29 cellular contexts compared by ENCODE assay signal in the genomic region with DNA sequence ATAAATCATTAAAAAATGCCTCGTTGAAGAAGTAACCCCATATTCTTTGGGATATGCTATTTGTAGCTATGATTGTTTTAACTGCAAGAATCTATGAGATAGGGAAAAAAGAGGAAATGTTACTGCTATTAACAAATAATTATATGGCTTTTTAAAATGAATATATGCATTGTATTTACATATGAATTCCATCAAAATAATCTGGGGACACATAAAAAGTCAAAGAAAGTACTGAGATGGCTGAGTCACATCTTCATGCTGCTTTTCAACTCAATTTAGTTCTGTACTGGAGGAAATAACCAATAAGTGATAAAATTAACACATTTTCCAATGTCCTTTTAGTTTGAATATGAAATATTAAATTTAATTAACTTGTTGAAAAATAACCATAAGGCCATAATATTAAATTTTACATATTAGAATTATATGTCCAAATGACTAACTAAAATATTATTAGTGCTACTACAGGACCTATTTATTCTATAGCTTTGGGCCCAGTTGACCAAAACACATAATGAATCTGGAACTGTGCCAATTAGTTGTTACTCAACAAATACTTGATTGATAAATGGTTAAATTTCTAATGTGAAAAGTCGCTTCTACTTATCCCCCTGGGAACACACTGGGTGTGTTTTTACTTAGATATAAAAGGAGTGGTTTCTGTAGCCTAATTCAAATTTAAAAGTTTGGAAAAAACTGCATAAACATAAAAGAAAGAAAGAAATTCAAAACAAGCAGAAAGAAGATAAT.
"Had no signal": no experiment of that assay in that cellular context is flagged by ENCODE, and none has a peak within 500 bp of the region (broad histone marks: within the 10 kb centered on the region; RNA-seq: fewer than 3 reads in every experiment).

No MANE protein-coding gene starts in this region.

- H3K27me3 ChIP-seq: ascending aorta, cardiac muscle cell, colonic mucosa had no signal

- H3K9me3 ChIP-seq: ascending aorta, colonic mucosa had no signal

- H3K27ac Mint-ChIP-seq: activated B cell treated with CpG ODN at 0.5 μM for 24 hours; activated CD8-positive, alpha-beta T cell treated with anti-CD3 and anti-CD28 coated beads for 36 hours; activated naive CD4-positive, alpha-beta T cell treated with anti-CD3 and anti-CD28 coated beads, Interleukin-2, amount 10 ng/mL, durations not matched to agents 7 days and 5 days; activated naive CD4-positive, alpha-beta T cell treated with anti-CD3 and anti-CD28 coated beads, Interleukin-2, amount 50 U/mL, for 72 hours; activated naive CD8-positive, alpha-beta T cell treated with anti-CD3 and anti-CD28 coated beads, Interleukin-2, amount 10 ng/mL, durations not matched to agents 7 days and 5 days; activated T-helper 1 cell treated with anti-CD3 and anti-CD28 coated beads, Interleukin-12 subunit alpha, Interleukin-12 subunit beta, Interleukin-2, Interleukin-4 antibody, amounts not matched to agents 30 ng/mL and 10 ng/mL and 1 ng/mL, durations not matched to agents 14 hours and 24 hours and 36 hours; activated T-helper 2 cell treated with anti-CD3 and anti-CD28 coated beads, Interferon-gamma antibody, Interleukin-2, Interleukin-4, amounts not matched to agents 10 μg/mL and 5 μg/mL and 100 μg/mL, durations not matched to agents 14 hours and 24 hours and 36 hours; brain had no signal

- H3K27me3 Mint-ChIP-seq: activated naive CD4-positive, alpha-beta T cell treated with anti-CD3 and anti-CD28 coated beads, Interleukin-2, amount 10 ng/mL, durations not matched to agents 7 days and 5 days had no signal

- ATAC-seq: activated CD4-positive, CD25-positive, alpha-beta regulatory T cell treated with anti-CD3 and anti-CD28 coated beads, Interleukin-2, amount 50 U/mL, for 24 hours; activated CD8-positive, alpha-beta T cell treated with anti-CD3 and anti-CD28 coated beads for 36 hours; activated naive CD4-positive, alpha-beta T cell treated with anti-CD3 and anti-CD28 coated beads, Interleukin-2, amount 50 U/mL, for 72 hours; activated T-cell treated with anti-CD3 and anti-CD28 coated beads, Interleukin-2, amount 50 U/mL, for 4 hours; esophagus mucosa had no signal

- H3K36me3 Mint-ChIP-seq: activated naive CD4-positive, alpha-beta T cell treated with anti-CD3 and anti-CD28 coated beads, Interleukin-2, amount 10 ng/mL, durations not matched to agents 7 days and 5 days; activated naive CD4-positive, alpha-beta T cell treated with anti-CD3 and anti-CD28 coated beads, Interleukin-2, amount 50 U/mL, for 72 hours; activated naive CD8-positive, alpha-beta T cell treated with anti-CD3 and anti-CD28 coated beads, Interleukin-2, amount 10 ng/mL, durations not matched to agents 7 days and 5 days; brain had no signal

- H3K9me3 Mint-ChIP-seq: activated naive CD4-positive, alpha-beta T cell treated with anti-CD3 and anti-CD28 coated beads, Interleukin-2, amount 10 ng/mL, durations not matched to agents 7 days and 5 days; activated naive CD4-positive, alpha-beta T cell treated with anti-CD3 and anti-CD28 coated beads, Interleukin-2, amount 50 U/mL, for 72 hours; activated naive CD8-positive, alpha-beta T cell treated with anti-CD3 and anti-CD28 coated beads, Interleukin-2, amount 10 ng/mL, durations not matched to agents 7 days and 5 days; activated T-cell treated with anti-CD3 and anti-CD28 coated beads, Interleukin-2, amount 50 U/mL, for 4 hours; activated T-helper 1 cell treated with anti-CD3 and anti-CD28 coated beads, Interleukin-12 subunit alpha, Interleukin-12 subunit beta, Interleukin-2, Interleukin-4 antibody, amounts not matched to agents 30 ng/mL and 10 ng/mL and 1 ng/mL, durations not matched to agents 14 hours and 24 hours and 36 hours; activated T-helper 2 cell treated with anti-CD3 and anti-CD28 coated beads, Interferon-gamma antibody, Interleukin-2, Interleukin-4, amounts not matched to agents 10 μg/mL and 5 μg/mL and 100 μg/mL, durations not matched to agents 14 hours and 24 hours and 36 hours had no signal

- H3K36me3 ChIP-seq: ascending aorta, breast epithelium, cardiac muscle cell, colonic mucosa, WERI-Rb-1 had no signal

- H3K4me1 Mint-ChIP-seq: activated B cell treated with CpG ODN at 0.5 μM for 24 hours; activated naive CD4-positive, alpha-beta T cell treated with anti-CD3 and anti-CD28 coated beads, Interleukin-2, amount 10 ng/mL, durations not matched to agents 7 days and 5 days; activated naive CD8-positive, alpha-beta T cell treated with anti-CD3 and anti-CD28 coated beads, Interleukin-2, amount 10 ng/mL, durations not matched to agents 7 days and 5 days had no signal

- DNase-seq: activated B cell treated with CpG ODN at 0.5 μM for 24 hours; activated CD4-positive, alpha-beta T cell treated with anti-CD3 and anti-CD28 coated beads for 48 hours; activated CD4-positive, alpha-beta T cell treated with anti-CD3 and anti-CD28 coated beads, Interleukin-2, amount 50 U/mL, for 1 hour; activated CD4-positive, alpha-beta T cell treated with anti-CD3 and anti-CD28 coated beads, Interleukin-2, amount 50 U/mL, for 48 hours; activated CD8-positive, alpha-beta memory T cell treated with anti-CD3 and anti-CD28 coated beads for 24 hours; activated CD8-positive, alpha-beta T cell treated with anti-CD3 and anti-CD28 coated beads for 36 hours; activated gamma-delta T cell; activated naive CD4-positive, alpha-beta T cell; activated naive CD4-positive, alpha-beta T cell treated with anti-CD3 and anti-CD28 coated beads, Interleukin-2, amount 10 ng/mL, durations not matched to agents 7 days and 5 days; activated naive CD8-positive, alpha-beta T cell treated with anti-CD3 and anti-CD28 coated beads, Interleukin-2, amount 10 ng/mL, durations not matched to agents 7 days and 5 days; activated T-cell treated with anti-CD3 and anti-CD28 coated beads, Interleukin-2, amount 50 U/mL, for 4 hours; central memory CD4-positive, alpha-beta T cell; cerebellar nuclear complex; colonic mucosa; effector CD8-positive, alpha-beta T cell; foreskin fibroblast; head of caudate nucleus; hippocampal formation; T-helper 9 cell; WERI-Rb-1 had no signal

- H3K4me1 ChIP-seq: ascending aorta, breast epithelium, colonic mucosa had no signal

- H3K4me3 Mint-ChIP-seq: activated B cell treated with CpG ODN at 0.5 μM for 24 hours; activated CD8-positive, alpha-beta T cell treated with anti-CD3 and anti-CD28 coated beads for 36 hours; activated naive CD4-positive, alpha-beta T cell treated with anti-CD3 and anti-CD28 coated beads, Interleukin-2, amount 10 ng/mL, durations not matched to agents 7 days and 5 days; activated naive CD8-positive, alpha-beta T cell treated with anti-CD3 and anti-CD28 coated beads, Interleukin-2, amount 10 ng/mL, durations not matched to agents 7 days and 5 days; activated T-cell treated with anti-CD3 and anti-CD28 coated beads, Interleukin-2, amount 50 U/mL, for 4 hours; activated T-helper 1 cell treated with anti-CD3 and anti-CD28 coated beads, Interleukin-12 subunit alpha, Interleukin-12 subunit beta, Interleukin-2, Interleukin-4 antibody, amounts not matched to agents 30 ng/mL and 10 ng/mL and 1 ng/mL, durations not matched to agents 14 hours and 24 hours and 36 hours; brain had no signal

- H3K27ac ChIP-seq: ascending aorta, breast epithelium, cardiac muscle cell, colonic mucosa, WERI-Rb-1 had no signal

- H3K4me3 ChIP-seq: ascending aorta, breast epithelium, cardiac muscle cell, colonic mucosa had no signal
